11 cellular contexts compared by ENCODE assay signal in the genomic region with DNA sequence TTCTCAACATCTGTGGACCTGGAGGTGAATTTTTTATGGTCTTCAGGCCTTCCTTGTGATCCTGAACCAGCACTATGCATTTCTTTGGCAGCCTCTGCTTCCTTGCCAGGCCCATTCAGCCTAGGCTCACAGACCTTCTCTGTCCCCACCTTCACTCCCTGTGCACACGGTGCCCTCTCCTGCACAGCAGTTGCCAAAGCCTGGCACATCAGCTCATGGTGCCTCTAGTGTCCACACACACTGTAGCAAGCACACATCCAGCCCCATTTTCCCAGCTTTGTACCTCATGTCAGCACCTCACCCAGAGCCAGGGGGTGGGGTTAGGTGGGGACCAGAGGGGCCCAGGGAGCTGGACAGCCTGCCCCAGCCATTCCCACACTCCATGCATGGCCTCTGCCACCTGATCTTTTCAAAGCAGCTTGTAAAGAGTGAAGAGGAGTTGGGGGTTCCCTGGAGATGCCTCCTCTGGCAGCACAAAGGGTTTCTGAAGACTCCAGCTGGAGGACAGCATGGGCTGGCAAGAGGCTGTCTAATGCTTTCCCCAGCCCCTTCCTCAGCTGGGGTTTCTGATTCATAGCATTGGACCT. TPM values are rescaled to one million over a fixed set of nuclear protein-coding genes. Genes with fewer than 3 reads are reported as not detected.
A peak's percentile ranks its signal among the peaks of the same experiment; 100 is the strongest.
DNase-seq lines count a peak whose midpoint lies in the region; ATAC-seq, FAIRE-seq and TF ChIP-seq lines count a peak whose summit lies in the region.
"Had no signal": no experiment of that assay in that cellular context is flagged by ENCODE, and none has a peak within 500 bp of the region (broad histone marks: within the 10 kb centered on the region; RNA-seq: fewer than 3 reads in every experiment).

No MANE protein-coding gene starts in this region.

- ATAC-seq in activated T-helper 17 cell treated with anti-CD3 and anti-CD28 coated beads, Interleukin-2, amount 50 U/mL, for 72 hours (replicated peaks), result no peak

- peaks cover 0 to 3% of the 10 kb centered on the region in 2 donors for H3K9me3 ChIP-seq in kidney (ENCODE audit: control insufficient read depth in 1 of 2, low read length in 2 of 2)
- H3K9me3 ChIP-seq in ovary, result no peaks in the 10 kb centered on the region

- no peaks in the 10 kb centered on the region for H3K4me1 Mint-ChIP-seq in activated T-helper 17 cell treated with anti-CD3 and anti-CD28 coated beads, Interleukin-2, amount 50 U/mL, for 72 hours
- H3K4me1 Mint-ChIP-seq: naive B cell had no signal

- H3K4me1 ChIP-seq in kidney (ENCODE audit: control insufficient read depth in 1 of 2, insufficient read depth in 1 of 2, low read depth in 1 of 2, low read length in 2 of 2) (no peaks in the 10 kb centered on the region), ovary (ENCODE audit: insufficient read depth) (peaks cover 2% of the 10 kb centered on the region)

- intact Hi-C loops in kidney (cut with DNase I), result no loop called here
- intact Hi-C loops in ovary (cut with DNase I), result loop anchor here in 2 of 4 donors (10.0 kb wide), 2 partner anchors 458 to 538 kb away; no protein-coding TSS in a partner anchor

- H3K27ac Mint-ChIP-seq in activated T-helper 17 cell treated with anti-CD3 and anti-CD28 coated beads, Interleukin-2, amount 50 U/mL, for 72 hours, result no peak overlapping the region
- H3K27ac Mint-ChIP-seq: naive B cell had no signal

- TF ChIP-seq CTCF in AG09319 (IDR thresholded peaks at IDR 0.05; ENCODE audit: low read depth, low read length), result peak; percentile 63
- TF ChIP-seq CTCF in kidney (IDR thresholded peaks at IDR 0.05; ENCODE audit: borderline replicate concordance, extremely low read depth, insufficient read depth), result peak; percentile 29
- TF ChIP-seq CTCF in ovary (IDR thresholded peaks at IDR 0.05), result no peak

- WGBS in ovary, 3 donors, result 58 to 75% (median 68%) methylated on average over 1 of the region's 1 CpG

- no peak for DNase-seq in AG09319 (ENCODE audit: extremely low read depth, low read depth)
- peak; percentile 55 for DNase-seq in H4 (ENCODE audit: low spot score)
- peak; percentile 15 for DNase-seq in amniotic epithelial cell (ENCODE audit: low read depth)
- no peak for DNase-seq in kidney
- no peak for DNase-seq in stimulated activated CD4-positive, alpha-beta T cell treated with anti-CD3 and anti-CD28 coated beads, Interleukin-4, amount 100 ng/mL, for 24 hours
- DNase-seq in ovary, result no peak
- no peak for DNase-seq in NCI-H1694 treated with DMSO at 0.1 percent for 48 hours (lab: John Stamatoyannopoulos, UW)
- DNase-seq: activated T-cell treated with anti-CD3 and anti-CD28 coated beads for 4 hours, naive B cell had no signal

- H3K36me3 ChIP-seq in kidney (ENCODE audit: control insufficient read depth in 1 of 2, insufficient read depth in 2 of 2, low read length in 2 of 2), result no peaks in the 10 kb centered on the region
- H3K36me3 ChIP-seq in ovary, result no peaks in the 10 kb centered on the region

- no peak for FAIRE-seq in kidney (lab: Jason Lieb, UNC)

- H3K4me3 Mint-ChIP-seq in activated T-helper 17 cell treated with anti-CD3 and anti-CD28 coated beads, Interleukin-2, amount 50 U/mL, for 72 hours, result no peak overlapping the region
- H3K4me3 Mint-ChIP-seq: naive B cell had no signal

- no peak for TF ChIP-seq EP300 in ovary (IDR thresholded peaks at IDR 0.05)

- H3K4me3 ChIP-seq in kidney (ENCODE audit: low read length in 2 of 2) (no peak overlapping the region), ovary (no peak overlapping the region)

- no peak overlapping the region for H3K27ac ChIP-seq in kidney (ENCODE audit: low read depth in 2 of 2, low read length in 2 of 2)
- H3K27ac ChIP-seq in ovary, result no peak overlapping the region

- H3K27me3 Mint-ChIP-seq in activated T-helper 17 cell treated with anti-CD3 and anti-CD28 coated beads, Interleukin-2, amount 50 U/mL, for 72 hours, result no peaks in the 10 kb centered on the region
- H3K27me3 Mint-ChIP-seq: naive B cell had no signal

- no peaks in the 10 kb centered on the region for H3K36me3 Mint-ChIP-seq in activated T-helper 17 cell treated with anti-CD3 and anti-CD28 coated beads, Interleukin-2, amount 50 U/mL, for 72 hours (ENCODE audit: low read depth)
- H3K36me3 Mint-ChIP-seq: naive B cell had no signal

- no peak for TF ChIP-seq POLR2A in ovary (IDR thresholded peaks at IDR 0.05)

- no peaks in the 10 kb centered on the region for H3K27me3 ChIP-seq in ovary

- H3K9me3 Mint-ChIP-seq in activated T-helper 17 cell treated with anti-CD3 and anti-CD28 coated beads, Interleukin-2, amount 50 U/mL, for 72 hours, result no peaks in the 10 kb centered on the region

- no peak overlapping the region for H3K9ac ChIP-seq in kidney (ENCODE audit: low read length in 2 of 2)

RNA-seq across cellular contexts. Expression of gene TMEM72, which starts 57.9 kb away (rescaled TPM):
- not detected in 2 replicates for total RNA-seq in H4 (2014; rRNA removed; shearing (Covaris generic))
- total RNA-seq in kidney, result 19.3 TPM
- 127 TPM for polyA plus RNA-seq in kidney (ENCODE audit: insufficient read depth, low read depth, low replicate concordance)
- not detected for total RNA-seq in ovary
- under 1 TPM in 1 of 2 donors, not detected in 1; 0.05 TPM for polyA plus RNA-seq in ovary
- not detected for total RNA-seq in activated T-helper 17 cell treated with anti-CD3 and anti-CD28 coated beads, Interleukin-2, amount 50 U/mL, for 72 hours
- total RNA-seq: HT1080 had no signal

Comparison
In these comparisons a context has a peak if more than half of its experiments do, and no peak if none do; other contexts are left out.
1. DNase-seq: peak in H4 (single experiment) and amniotic epithelial cell (single experiment); none in AG09319 (single experiment), kidney (single experiment), stimulated activated CD4-positive, alpha-beta T cell treated with anti-CD3 and anti-CD28 coated beads, Interleukin-4, amount 100 ng/mL, for 24 hours (single experiment), ovary (0 of 5) and NCI-H1694 treated with DMSO at 0.1 percent for 48 hours (single experiment).
2. CTCF ChIP-seq: peak in AG09319 (single experiment) and kidney (single experiment); none in ovary (0 of 3).
3. RNA of gene TMEM72, which starts 57.9 kb away (total RNA-seq): 19.3 TPM in kidney (single experiment); not detected in H4, not detected in ovary and not detected in activated T-helper 17 cell treated with anti-CD3 and anti-CD28 coated beads, Interleukin-2, amount 50 U/mL, for 72 hours; every median in the first group is over 10 times any median in the second.